ENCODE assay signal across 1 cellular context in genomic region chr20:37336369-37337207, GRCh38.
TF ChIP-seq lines count a peak whose summit lies in the region.

No MANE protein-coding gene starts in this region.

TF ChIP-seq in HepG2, 621 proteins besides CTCF, POLR2A, EP300 and RAD21 (continued from another document and continues in another):
- TF ChIP-seq ZEB1 (IDR thresholded peaks at IDR 0.05; ENCODE audit: insufficient replicate concordance, low read depth) = peak; percentile 46
- TF ChIP-seq PHB2 (IDR thresholded peaks at IDR 0.05; ENCODE audit: partially characterized antibody) = no peak
- TF ChIP-seq ZNF564 (CRISPR knock-in tag; IDR thresholded peaks at IDR 0.05) = no peak
- TF ChIP-seq, protein P1, sequence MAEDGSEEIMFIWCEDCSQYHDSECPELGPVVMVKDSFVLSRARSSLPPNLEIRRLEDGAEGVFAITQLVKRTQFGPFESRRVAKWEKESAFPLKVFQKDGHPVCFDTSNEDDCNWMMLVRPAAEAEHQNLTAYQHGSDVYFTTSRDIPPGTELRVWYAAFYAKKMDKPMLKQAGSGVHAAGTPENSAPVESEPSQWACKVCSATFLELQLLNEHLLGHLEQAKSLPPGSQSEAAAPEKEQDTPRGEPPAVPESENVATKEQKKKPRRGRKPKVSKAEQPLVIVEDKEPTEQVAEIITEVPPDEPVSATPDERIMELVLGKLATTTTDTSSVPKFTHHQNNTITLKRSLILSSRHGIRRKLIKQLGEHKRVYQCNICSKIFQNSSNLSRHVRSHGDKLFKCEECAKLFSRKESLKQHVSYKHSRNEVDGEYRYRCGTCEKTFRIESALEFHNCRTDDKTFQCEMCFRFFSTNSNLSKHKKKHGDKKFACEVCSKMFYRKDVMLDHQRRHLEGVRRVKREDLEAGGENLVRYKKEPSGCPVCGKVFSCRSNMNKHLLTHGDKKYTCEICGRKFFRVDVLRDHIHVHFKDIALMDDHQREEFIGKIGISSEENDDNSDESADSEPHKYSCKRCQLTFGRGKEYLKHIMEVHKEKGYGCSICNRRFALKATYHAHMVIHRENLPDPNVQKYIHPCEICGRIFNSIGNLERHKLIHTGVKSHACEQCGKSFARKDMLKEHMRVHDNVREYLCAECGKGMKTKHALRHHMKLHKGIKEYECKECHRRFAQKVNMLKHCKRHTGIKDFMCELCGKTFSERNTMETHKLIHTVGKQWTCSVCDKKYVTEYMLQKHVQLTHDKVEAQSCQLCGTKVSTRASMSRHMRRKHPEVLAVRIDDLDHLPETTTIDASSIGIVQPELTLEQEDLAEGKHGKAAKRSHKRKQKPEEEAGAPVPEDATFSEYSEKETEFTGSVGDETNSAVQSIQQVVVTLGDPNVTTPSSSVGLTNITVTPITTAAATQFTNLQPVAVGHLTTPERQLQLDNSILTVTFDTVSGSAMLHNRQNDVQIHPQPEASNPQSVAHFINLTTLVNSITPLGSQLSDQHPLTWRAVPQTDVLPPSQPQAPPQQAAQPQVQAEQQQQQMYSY (CRISPR knock-in tag; IDR thresholded peaks at IDR 0.05) = no peak
- TF ChIP-seq, protein P2, sequence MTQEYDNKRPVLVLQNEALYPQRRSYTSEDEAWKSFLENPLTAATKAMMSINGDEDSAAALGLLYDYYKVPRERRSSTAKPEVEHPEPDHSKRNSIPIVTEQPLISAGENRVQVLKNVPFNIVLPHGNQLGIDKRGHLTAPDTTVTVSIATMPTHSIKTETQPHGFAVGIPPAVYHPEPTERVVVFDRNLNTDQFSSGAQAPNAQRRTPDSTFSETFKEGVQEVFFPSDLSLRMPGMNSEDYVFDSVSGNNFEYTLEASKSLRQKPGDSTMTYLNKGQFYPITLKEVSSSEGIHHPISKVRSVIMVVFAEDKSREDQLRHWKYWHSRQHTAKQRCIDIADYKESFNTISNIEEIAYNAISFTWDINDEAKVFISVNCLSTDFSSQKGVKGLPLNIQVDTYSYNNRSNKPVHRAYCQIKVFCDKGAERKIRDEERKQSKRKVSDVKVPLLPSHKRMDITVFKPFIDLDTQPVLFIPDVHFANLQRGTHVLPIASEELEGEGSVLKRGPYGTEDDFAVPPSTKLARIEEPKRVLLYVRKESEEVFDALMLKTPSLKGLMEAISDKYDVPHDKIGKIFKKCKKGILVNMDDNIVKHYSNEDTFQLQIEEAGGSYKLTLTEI (CRISPR knock-in tag; conservative IDR thresholded peaks at IDR 0.05) = no peak
- 0 out of 2 replicates have a peak, but pooled peaks have one; percentile 39 for TF ChIP-seq SALL2 (CRISPR knock-in tag; IDR thresholded peaks at IDR 0.05)
- 0 out of 2 replicates have a peak, but pooled peaks have one; percentile 14 for TF ChIP-seq MEIS1 (CRISPR knock-in tag; IDR thresholded peaks at IDR 0.05; ENCODE audit: borderline replicate concordance)
- peak; percentile 34; the same call in 1 of the 2 replicates for TF ChIP-seq HOXA3 (CRISPR knock-in tag; IDR thresholded peaks at IDR 0.05)
- TF ChIP-seq THYN1 (CRISPR knock-in tag; IDR thresholded peaks at IDR 0.05; ENCODE audit: borderline replicate concordance, low read depth) = no peak
- TF ChIP-seq CBX2 (IDR thresholded peaks at IDR 0.05; ENCODE audit: low read depth, low read length) = no peak
- no peak for TF ChIP-seq CBX2 (CRISPR knock-in tag; IDR thresholded peaks at IDR 0.05; ENCODE audit: low read depth)
- 0 out of 2 replicates have a peak, but pooled peaks have one; percentile 39 for TF ChIP-seq ZZZ3 (CRISPR knock-in tag; IDR thresholded peaks at IDR 0.05; ENCODE audit: borderline replicate concordance)
- no peak for TF ChIP-seq SP1 (IDR thresholded peaks at IDR 0.05)
- TF ChIP-seq SP1 (CRISPR knock-in tag; IDR thresholded peaks at IDR 0.05) = peak; percentile 28; the same call in 1 of the 2 replicates
- peak; percentile 50 for TF ChIP-seq MED1 (CRISPR knock-in tag; IDR thresholded peaks at IDR 0.05)
- TF ChIP-seq ZNF510 (CRISPR knock-in tag; IDR thresholded peaks at IDR 0.05; ENCODE audit: low read depth) = peak; percentile 24; the same call in 1 of the 2 replicates
- TF ChIP-seq, protein P3, sequence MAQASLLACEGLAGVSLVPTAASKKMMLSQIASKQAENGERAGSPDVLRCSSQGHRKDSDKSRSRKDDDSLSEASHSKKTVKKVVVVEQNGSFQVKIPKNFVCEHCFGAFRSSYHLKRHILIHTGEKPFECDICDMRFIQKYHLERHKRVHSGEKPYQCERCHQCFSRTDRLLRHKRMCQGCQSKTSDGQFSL (CRISPR knock-in tag; IDR thresholded peaks at IDR 0.05) = peak; percentile 41
- no peak for TF ChIP-seq ZNF10 (CRISPR knock-in tag; IDR thresholded peaks at IDR 0.05; ENCODE audit: borderline replicate concordance, low read depth)
- no peak for TF ChIP-seq MLLT10 (CRISPR knock-in tag; IDR thresholded peaks at IDR 0.05)
- 0 out of 2 replicates have a peak, but pooled peaks have one; percentile 64 for TF ChIP-seq ZNF720 (CRISPR knock-in tag; IDR thresholded peaks at IDR 0.05)
- TF ChIP-seq GABPB1 (CRISPR knock-in tag; IDR thresholded peaks at IDR 0.05) = peak; percentile 9; the same call in 1 of the 2 replicates
- TF ChIP-seq ZNF713 (CRISPR knock-in tag; IDR thresholded peaks at IDR 0.05) = 0 out of 2 replicates have a peak, but pooled peaks have one; percentile 4
- TF ChIP-seq, protein P4, sequence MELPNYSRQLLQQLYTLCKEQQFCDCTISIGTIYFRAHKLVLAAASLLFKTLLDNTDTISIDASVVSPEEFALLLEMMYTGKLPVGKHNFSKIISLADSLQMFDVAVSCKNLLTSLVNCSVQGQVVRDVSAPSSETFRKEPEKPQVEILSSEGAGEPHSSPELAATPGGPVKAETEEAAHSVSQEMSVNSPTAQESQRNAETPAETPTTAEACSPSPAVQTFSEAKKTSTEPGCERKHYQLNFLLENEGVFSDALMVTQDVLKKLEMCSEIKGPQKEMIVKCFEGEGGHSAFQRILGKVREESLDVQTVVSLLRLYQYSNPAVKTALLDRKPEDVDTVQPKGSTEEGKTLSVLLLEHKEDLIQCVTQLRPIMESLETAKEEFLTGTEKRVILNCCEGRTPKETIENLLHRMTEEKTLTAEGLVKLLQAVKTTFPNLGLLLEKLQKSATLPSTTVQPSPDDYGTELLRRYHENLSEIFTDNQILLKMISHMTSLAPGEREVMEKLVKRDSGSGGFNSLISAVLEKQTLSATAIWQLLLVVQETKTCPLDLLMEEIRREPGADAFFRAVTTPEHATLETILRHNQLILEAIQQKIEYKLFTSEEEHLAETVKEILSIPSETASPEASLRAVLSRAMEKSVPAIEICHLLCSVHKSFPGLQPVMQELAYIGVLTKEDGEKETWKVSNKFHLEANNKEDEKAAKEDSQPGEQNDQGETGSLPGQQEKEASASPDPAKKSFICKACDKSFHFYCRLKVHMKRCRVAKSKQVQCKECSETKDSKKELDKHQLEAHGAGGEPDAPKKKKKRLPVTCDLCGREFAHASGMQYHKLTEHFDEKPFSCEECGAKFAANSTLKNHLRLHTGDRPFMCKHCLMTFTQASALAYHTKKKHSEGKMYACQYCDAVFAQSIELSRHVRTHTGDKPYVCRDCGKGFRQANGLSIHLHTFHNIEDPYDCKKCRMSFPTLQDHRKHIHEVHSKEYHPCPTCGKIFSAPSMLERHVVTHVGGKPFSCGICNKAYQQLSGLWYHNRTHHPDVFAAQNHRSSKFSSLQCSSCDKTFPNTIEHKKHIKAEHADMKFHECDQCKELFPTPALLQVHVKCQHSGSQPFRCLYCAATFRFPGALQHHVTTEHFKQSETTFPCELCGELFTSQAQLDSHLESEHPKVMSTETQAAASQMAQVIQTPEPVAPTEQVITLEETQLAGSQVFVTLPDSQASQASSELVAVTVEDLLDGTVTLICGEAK (IDR thresholded peaks at IDR 0.05) = no peak
- TF ChIP-seq, protein P4 (CRISPR knock-in tag; IDR thresholded peaks at IDR 0.05) = peak; percentile 31; the same call in 1 of the 2 replicates
- peak; percentile 22; the same call in 1 of the 2 replicates for TF ChIP-seq ZNF543 (CRISPR knock-in tag; IDR thresholded peaks at IDR 0.05)
- 0 out of 2 replicates have a peak, but pooled peaks have one; percentile 70 for TF ChIP-seq ZNF572 (CRISPR knock-in tag; IDR thresholded peaks at IDR 0.05)
- TF ChIP-seq ZKSCAN5 (CRISPR knock-in tag; IDR thresholded peaks at IDR 0.05) = no peak
- TF ChIP-seq PATZ1 (CRISPR knock-in tag; IDR thresholded peaks at IDR 0.05) = peak; percentile 91
- TF ChIP-seq ZNF597 (CRISPR knock-in tag; IDR thresholded peaks at IDR 0.05) = no peak
- TF ChIP-seq ZNF430 (CRISPR knock-in tag; IDR thresholded peaks at IDR 0.05) = no peak
- TF ChIP-seq ELF1 (CRISPR knock-in tag; IDR thresholded peaks at IDR 0.05) = no peak
- no peak for TF ChIP-seq SMARCE1 (IDR thresholded peaks at IDR 0.05; ENCODE audit: borderline replicate concordance)
- no peak for TF ChIP-seq ZNF354B (CRISPR knock-in tag; IDR thresholded peaks at IDR 0.05)
- TF ChIP-seq ZNF235 (CRISPR knock-in tag; IDR thresholded peaks at IDR 0.05; ENCODE audit: borderline replicate concordance) = 0 out of 2 replicates have a peak, but pooled peaks have one; percentile 24
- no peak for TF ChIP-seq NFKBIZ (CRISPR knock-in tag; IDR thresholded peaks at IDR 0.05)
- no peak for TF ChIP-seq ZNF546 (CRISPR knock-in tag; conservative IDR thresholded peaks at IDR 0.05)
- TF ChIP-seq PBX3 (CRISPR knock-in tag; IDR thresholded peaks at IDR 0.05; ENCODE audit: borderline replicate concordance) = no peak
- TF ChIP-seq BRD4 (CRISPR knock-in tag; IDR thresholded peaks at IDR 0.05) = peak; percentile 42; the same call in 1 of the 2 replicates
- no peak for TF ChIP-seq CHCHD3 (CRISPR knock-in tag; IDR thresholded peaks at IDR 0.05)
- TF ChIP-seq, protein P5, sequence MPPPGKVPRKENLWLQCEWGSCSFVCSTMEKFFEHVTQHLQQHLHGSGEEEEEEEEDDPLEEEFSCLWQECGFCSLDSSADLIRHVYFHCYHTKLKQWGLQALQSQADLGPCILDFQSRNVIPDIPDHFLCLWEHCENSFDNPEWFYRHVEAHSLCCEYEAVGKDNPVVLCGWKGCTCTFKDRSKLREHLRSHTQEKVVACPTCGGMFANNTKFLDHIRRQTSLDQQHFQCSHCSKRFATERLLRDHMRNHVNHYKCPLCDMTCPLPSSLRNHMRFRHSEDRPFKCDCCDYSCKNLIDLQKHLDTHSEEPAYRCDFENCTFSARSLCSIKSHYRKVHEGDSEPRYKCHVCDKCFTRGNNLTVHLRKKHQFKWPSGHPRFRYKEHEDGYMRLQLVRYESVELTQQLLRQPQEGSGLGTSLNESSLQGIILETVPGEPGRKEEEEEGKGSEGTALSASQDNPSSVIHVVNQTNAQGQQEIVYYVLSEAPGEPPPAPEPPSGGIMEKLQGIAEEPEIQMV (CRISPR knock-in tag; IDR thresholded peaks at IDR 0.05; ENCODE audit: low read depth) = 0 out of 2 replicates have a peak, but pooled peaks have one; percentile 15
- no peak for TF ChIP-seq ZNF547 (CRISPR knock-in tag; IDR thresholded peaks at IDR 0.05)
- TF ChIP-seq ZNF253 (CRISPR knock-in tag; IDR thresholded peaks at IDR 0.05; ENCODE audit: borderline replicate concordance) = 0 out of 2 replicates have a peak, but pooled peaks have one; percentile 56
- no peak for TF ChIP-seq ZFP36L2 (CRISPR knock-in tag; IDR thresholded peaks at IDR 0.05)
